ENCODE assay signal across 20 cellular contexts in the genomic region with DNA sequence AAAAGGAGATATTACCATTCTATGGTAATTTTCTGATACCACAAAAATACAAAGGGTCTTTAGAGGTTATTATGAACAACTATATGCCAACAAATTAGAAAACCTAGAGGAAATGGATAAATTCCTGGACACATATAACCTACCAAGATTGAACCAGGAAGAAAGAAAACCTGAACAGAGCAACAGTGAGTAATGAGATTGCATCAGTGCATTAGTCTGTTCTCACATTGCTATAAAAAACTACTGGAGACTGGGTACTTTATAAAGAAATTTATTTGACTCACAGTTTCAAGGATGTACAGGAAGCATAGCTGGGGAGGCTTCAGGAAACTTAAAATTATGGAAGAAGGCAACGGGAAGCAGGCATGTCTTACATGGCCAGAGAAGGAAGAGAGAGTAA.
"Had no signal": no experiment of that assay in that cellular context is flagged by ENCODE, and none has a peak within 500 bp of the region (broad histone marks: within the 10 kb centered on the region; RNA-seq: fewer than 3 reads in every experiment).

No MANE protein-coding gene starts in this region.

- H3K4me1 Mint-ChIP-seq: activated CD4-positive, alpha-beta T cell treated with anti-CD3 and anti-CD28 coated beads, Interleukin-2, amount 10 ng/mL, durations not matched to agents 7 days and 5 days; activated CD8-positive, alpha-beta memory T cell treated with anti-CD3 and anti-CD28 coated beads, Interleukin-2, amount 10 ng/mL, durations not matched to agents 7 days and 5 days; activated naive CD4-positive, alpha-beta T cell treated with anti-CD3 and anti-CD28 coated beads, Interleukin-2, amount 10 ng/mL, durations not matched to agents 7 days and 5 days; brain; natural killer cell had no signal

- H3K27ac ChIP-seq: left lung, upper lobe of right lung, VCaP had no signal

- DNase-seq: activated CD4-positive, alpha-beta T cell treated with anti-CD3 and anti-CD28 coated beads, Interleukin-2, amount 10 ng/mL, durations not matched to agents 7 days and 5 days; activated CD8-positive, alpha-beta memory T cell treated with anti-CD3 and anti-CD28 coated beads, Interleukin-2, amount 10 ng/mL, durations not matched to agents 7 days and 5 days; activated CD8-positive, alpha-beta T cell treated with anti-CD3 and anti-CD28 coated beads for 36 hours; activated effector memory CD4-positive, alpha-beta T cell treated with anti-CD3 and anti-CD28 coated beads, Interleukin-2, amount 50 U/mL, for 16 hours; activated naive CD4-positive, alpha-beta T cell treated with anti-CD3 and anti-CD28 coated beads, Interleukin-2, amount 10 ng/mL, durations not matched to agents 7 days and 5 days; activated naive CD8-positive, alpha-beta T cell treated with anti-CD3 and anti-CD28 coated beads, Interleukin-2, amount 50 U/mL, for 24 hours; activated T-cell treated with anti-CD3 and anti-CD28 coated beads for 4 hours; anterior cingulate cortex; caudate nucleus; effector memory CD4-positive, alpha-beta T cell; left lung; natural killer cell; retina; stimulated activated CD4-positive, alpha-beta T cell treated with anti-CD3 and anti-CD28 coated beads, Interleukin-4, amount 100 ng/mL, for 24 hours; stimulated activated naive CD4-positive, alpha-beta T cell treated with Interleukin-2 at 50 U/mL for 16 hours; upper lobe of right lung had no signal

- H3K4me1 ChIP-seq: left lung, upper lobe of right lung had no signal

- ATAC-seq: activated CD4-positive, CD25-positive, alpha-beta regulatory T cell treated with anti-CD3 and anti-CD28 coated beads, Interleukin-2, amount 50 U/mL, for 24 hours; activated CD8-positive, alpha-beta memory T cell treated with anti-CD3 and anti-CD28 coated beads, Interleukin-2, amount 10 ng/mL, durations not matched to agents 7 days and 5 days; activated CD8-positive, alpha-beta T cell treated with anti-CD3 and anti-CD28 coated beads for 36 hours; activated naive CD8-positive, alpha-beta T cell treated with anti-CD3 and anti-CD28 coated beads, Interleukin-2, amount 50 U/mL, for 24 hours; left lung; natural killer cell; upper lobe of right lung had no signal

- H3K36me3 ChIP-seq: left lung, upper lobe of right lung had no signal

- H3K27ac Mint-ChIP-seq: activated CD4-positive, alpha-beta T cell treated with anti-CD3 and anti-CD28 coated beads, Interleukin-2, amount 10 ng/mL, durations not matched to agents 7 days and 5 days; activated CD8-positive, alpha-beta memory T cell treated with anti-CD3 and anti-CD28 coated beads, Interleukin-2, amount 10 ng/mL, durations not matched to agents 7 days and 5 days; activated CD8-positive, alpha-beta T cell treated with anti-CD3 and anti-CD28 coated beads for 36 hours; activated naive CD4-positive, alpha-beta T cell treated with anti-CD3 and anti-CD28 coated beads, Interleukin-2, amount 10 ng/mL, durations not matched to agents 7 days and 5 days; activated naive CD8-positive, alpha-beta T cell treated with anti-CD3 and anti-CD28 coated beads, Interleukin-2, amount 50 U/mL, for 24 hours; brain; mesothelial cell of epicardium; natural killer cell had no signal

- H3K4me3 ChIP-seq: left lung, upper lobe of right lung had no signal

- H3K27me3 ChIP-seq: left lung, upper lobe of right lung had no signal

- H3K4me3 Mint-ChIP-seq: activated CD4-positive, alpha-beta T cell treated with anti-CD3 and anti-CD28 coated beads, Interleukin-2, amount 10 ng/mL, durations not matched to agents 7 days and 5 days; activated CD8-positive, alpha-beta memory T cell treated with anti-CD3 and anti-CD28 coated beads, Interleukin-2, amount 10 ng/mL, durations not matched to agents 7 days and 5 days; activated CD8-positive, alpha-beta T cell treated with anti-CD3 and anti-CD28 coated beads for 36 hours; activated naive CD4-positive, alpha-beta T cell treated with anti-CD3 and anti-CD28 coated beads, Interleukin-2, amount 10 ng/mL, durations not matched to agents 7 days and 5 days; activated naive CD8-positive, alpha-beta T cell treated with anti-CD3 and anti-CD28 coated beads, Interleukin-2, amount 50 U/mL, for 24 hours; brain; mesothelial cell of epicardium; natural killer cell had no signal
